In the genomic region with DNA sequence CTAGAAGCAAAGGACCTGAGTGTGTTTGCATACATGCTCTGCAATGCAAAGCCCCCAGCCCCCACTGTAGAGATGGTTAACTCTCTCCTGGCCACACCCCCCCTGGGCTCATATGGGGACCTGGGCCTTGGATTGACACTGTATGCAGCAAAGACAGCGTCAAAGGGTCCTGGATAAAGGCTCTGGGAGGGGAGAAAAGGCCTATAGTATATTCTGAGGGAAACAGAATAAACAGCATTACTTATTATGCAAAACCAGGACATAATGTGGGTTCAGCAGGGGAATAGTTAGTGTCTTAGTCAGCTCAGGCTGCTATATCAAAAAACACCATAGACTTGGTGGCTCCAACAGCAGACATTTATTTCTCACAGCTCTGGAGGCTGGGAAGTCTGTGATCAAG, we compare ENCODE assay signal across 18 cellular contexts.
DNase-seq lines count a peak whose midpoint lies in the region; ATAC-seq and TF ChIP-seq lines count a peak whose summit lies in the region.
"Had no signal": no experiment of that assay in that cellular context is flagged by ENCODE, and none has a peak within 500 bp of the region (broad histone marks: within the 10 kb centered on the region; RNA-seq: fewer than 3 reads in every experiment).

No MANE protein-coding gene starts in this region.

- H3K27me3 ChIP-seq in skeletal muscle satellite cell (ENCODE audit: control insufficient read depth, insufficient read depth, low read length) (no peaks in the 10 kb centered on the region), heart right ventricle (peaks cover 0 to 8% (median 0%) of the 10 kb centered on the region in 7 donors)

- H3K4me3 Mint-ChIP-seq in glutamatergic neuron (ENCODE audit: unreplicated experiment): peak overlapping the region; percentile 57
- H3K4me3 Mint-ChIP-seq in stimulated activated effector memory CD8-positive, alpha-beta T cell treated with anti-CD3 and anti-CD28 coated beads, Interleukin-12 subunit alpha, Interleukin-12 subunit beta, amount 100 ng/mL, for 72 hours: no peak overlapping the region
- H3K4me3 Mint-ChIP-seq: activated naive CD8-positive, alpha-beta T cell treated with anti-CD3 and anti-CD28 coated beads for 36 hours; central memory CD8-positive, alpha-beta T cell had no signal

- no peaks in the 10 kb centered on the region for H3K36me3 ChIP-seq in skeletal muscle satellite cell (ENCODE audit: insufficient read depth, low read length)
- no peaks in the 10 kb centered on the region for H3K36me3 ChIP-seq in heart right ventricle
- H3K36me3 ChIP-seq: neutrophil had no signal

- H3K4me1 Mint-ChIP-seq in glutamatergic neuron (ENCODE audit: low read depth, unreplicated experiment): peaks cover 34% of the 10 kb centered on the region
- peaks cover 15% of the 10 kb centered on the region for H3K4me1 Mint-ChIP-seq in stimulated activated effector memory CD8-positive, alpha-beta T cell treated with anti-CD3 and anti-CD28 coated beads, Interleukin-12 subunit alpha, Interleukin-12 subunit beta, amount 100 ng/mL, for 72 hours

- H3K9me3 ChIP-seq in skeletal muscle satellite cell (replicated peaks; ENCODE audit: low read length) (no peaks in the 10 kb centered on the region), heart right ventricle (no peaks in the 10 kb centered on the region)
- H3K9me3 ChIP-seq: neutrophil had no signal

- WGBS in heart right ventricle, 2 donors: 90 to 95% methylated on average over 1 of the region's 1 CpG

- ATAC-seq in stimulated activated effector memory CD8-positive, alpha-beta T cell treated with anti-CD3 and anti-CD28 coated beads, Interleukin-12 subunit alpha, Interleukin-12 subunit beta, amount 100 ng/mL, for 72 hours: no peak
- ATAC-seq in HG03521 (IDR thresholded peaks at IDR 0.05; ENCODE audit: unreplicated experiment) (no peak), heart right ventricle (no peak)
- ATAC-seq: right cardiac atrium had no signal

- H3K4me1 ChIP-seq in skeletal muscle satellite cell (ENCODE audit: control insufficient read depth, insufficient read depth, low read length) (peaks cover 26% of the 10 kb centered on the region), heart right ventricle (no peaks in the 10 kb centered on the region)

- no peak overlapping the region for H3K27ac ChIP-seq in heart right ventricle
- H3K27ac ChIP-seq: HL-60, neutrophil had no signal

- no peaks in the 10 kb centered on the region for H3K36me3 Mint-ChIP-seq in glutamatergic neuron (ENCODE audit: unreplicated experiment)
- no peaks in the 10 kb centered on the region for H3K36me3 Mint-ChIP-seq in stimulated activated effector memory CD8-positive, alpha-beta T cell treated with anti-CD3 and anti-CD28 coated beads, Interleukin-12 subunit alpha, Interleukin-12 subunit beta, amount 100 ng/mL, for 72 hours
- H3K36me3 Mint-ChIP-seq: activated naive CD8-positive, alpha-beta T cell treated with anti-CD3 and anti-CD28 coated beads for 36 hours had no signal

- H3K9me3 Mint-ChIP-seq in glutamatergic neuron (ENCODE audit: unreplicated experiment): peaks cover 6% of the 10 kb centered on the region
- H3K9me3 Mint-ChIP-seq in stimulated activated effector memory CD8-positive, alpha-beta T cell treated with anti-CD3 and anti-CD28 coated beads, Interleukin-12 subunit alpha, Interleukin-12 subunit beta, amount 100 ng/mL, for 72 hours: no peaks in the 10 kb centered on the region
- H3K9me3 Mint-ChIP-seq: activated naive CD8-positive, alpha-beta T cell treated with anti-CD3 and anti-CD28 coated beads for 36 hours; activated T-cell treated with anti-CD3 and anti-CD28 coated beads, Interleukin-2, amount 50 U/mL, for 72 hours; central memory CD8-positive, alpha-beta T cell had no signal

- peak overlapping the region; percentile 22 for H3K4me2 ChIP-seq in skeletal muscle satellite cell (ENCODE audit: low read length)

- H3K9ac ChIP-seq in skeletal muscle satellite cell (ENCODE audit: low read depth, low read length): peak overlapping the region; percentile 42

- DNase-seq in NCI-H1048 (lab: John Stamatoyannopoulos, UW): peak; percentile 86
- DNase-seq in amniotic epithelial cell (ENCODE audit: low read depth): peak; percentile 37
- no peak for DNase-seq in glutamatergic neuron
- no peak for DNase-seq in stimulated activated effector memory CD8-positive, alpha-beta T cell treated with anti-CD3 and anti-CD28 coated beads, Interleukin-12 subunit alpha, Interleukin-12 subunit beta, amount 100 ng/mL, for 72 hours (ENCODE audit: low spot score in 2 of 2)
- DNase-seq in heart right ventricle: no peak
- DNase-seq: activated CD4-positive, alpha-beta T cell treated with anti-CD3 and anti-CD28 coated beads, Interleukin-2, amount 50 U/mL, for 48 hours; activated naive CD8-positive, alpha-beta T cell treated with anti-CD3 and anti-CD28 coated beads for 36 hours; activated T-cell treated with anti-CD3 and anti-CD28 coated beads, Interleukin-2, amount 50 U/mL, for 72 hours; AML-193; NCI-H2029 treated with DMSO at 0.1 percent for 48 hours; NCI-H510A treated with DMSO at 0.1 percent for 48 hours; right cardiac atrium; Right ventricle myocardium superior had no signal

- no peak overlapping the region for H3K4me3 ChIP-seq in skeletal muscle satellite cell (ENCODE audit: low read length)
- no peak overlapping the region for H3K4me3 ChIP-seq in heart right ventricle

- H3K27me3 Mint-ChIP-seq in glutamatergic neuron (ENCODE audit: unreplicated experiment): peaks cover 2% of the 10 kb centered on the region
- H3K27me3 Mint-ChIP-seq: activated naive CD8-positive, alpha-beta T cell treated with anti-CD3 and anti-CD28 coated beads for 36 hours; central memory CD8-positive, alpha-beta T cell had no signal

- H3K27ac Mint-ChIP-seq in glutamatergic neuron (ENCODE audit: unreplicated experiment): no peak overlapping the region
- no peak overlapping the region for H3K27ac Mint-ChIP-seq in stimulated activated effector memory CD8-positive, alpha-beta T cell treated with anti-CD3 and anti-CD28 coated beads, Interleukin-12 subunit alpha, Interleukin-12 subunit beta, amount 100 ng/mL, for 72 hours

- intact Hi-C loops in heart right ventricle (cut with DNase I): no loop called here

- TF ChIP-seq CTCF in glutamatergic neuron (IDR thresholded peaks at IDR 0.05; ENCODE audit: partially characterized antibody, unreplicated experiment): no peak
- no peak for TF ChIP-seq CTCF in heart right ventricle (IDR thresholded peaks at IDR 0.05)

Comparison
In these comparisons a context has a peak if more than half of its experiments do, and no peak if none do; other contexts are left out.
1. DNase-seq: peak in NCI-H1048 (single experiment) and amniotic epithelial cell (single experiment); none in glutamatergic neuron (single experiment), stimulated activated effector memory CD8-positive, alpha-beta T cell treated with anti-CD3 and anti-CD28 coated beads, Interleukin-12 subunit alpha, Interleukin-12 subunit beta, amount 100 ng/mL, for 72 hours (0 of 2) and heart right ventricle (0 of 2).